Comparison of ENCODE assay signal across 1 cellular context in the genomic region with DNA sequence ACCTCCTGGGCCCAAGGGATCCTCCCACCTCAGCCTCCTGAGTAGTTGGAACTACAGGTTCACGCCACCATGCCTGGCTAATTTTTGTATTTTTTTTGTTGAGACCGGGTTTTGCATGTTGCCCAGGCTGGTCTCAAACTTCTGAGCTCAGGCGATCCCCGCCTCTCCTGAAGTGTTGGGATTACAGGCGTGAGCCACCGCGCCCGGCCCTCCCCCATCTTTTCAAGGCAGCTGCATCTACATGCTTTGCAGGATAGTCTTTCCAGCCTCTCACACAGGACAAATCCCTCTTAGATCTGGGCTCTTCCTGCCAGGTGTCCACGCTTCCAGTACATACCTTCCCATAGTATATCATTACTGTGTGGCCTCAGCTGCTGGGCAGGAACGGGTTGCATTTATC.
TF ChIP-seq lines count a peak whose summit lies in the region.

No MANE protein-coding gene starts in this region.

TF ChIP-seq in K562, 482 proteins besides CTCF, POLR2A, EP300 and RAD21:
- TF ChIP-seq ZNF12 (CRISPR knock-in tag; IDR thresholded peaks at IDR 0.05) (no peak), ZNF121 (CRISPR knock-in tag; conservative IDR thresholded peaks at IDR 0.05) (0 out of 2 replicates have a peak, but pooled peaks have one; percentile 12)
